In the genomic region with DNA sequence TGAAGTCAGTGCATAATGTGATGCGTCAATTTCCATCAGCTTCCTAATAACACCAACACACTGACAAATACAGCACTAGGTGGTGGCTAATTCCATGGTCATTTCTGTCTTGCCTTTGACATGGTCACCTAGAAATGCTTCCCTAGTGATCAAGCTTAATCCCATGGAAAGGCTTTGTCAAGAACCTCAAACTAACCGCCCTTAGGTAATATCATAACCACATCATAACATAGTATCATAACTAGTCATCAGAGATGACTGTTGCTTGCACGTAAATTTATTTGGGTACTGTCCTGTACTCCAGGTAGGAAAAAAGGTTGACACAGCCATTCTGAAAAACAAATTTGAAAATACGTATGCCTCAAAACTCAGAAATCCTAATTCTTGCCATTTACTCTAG, we compare ENCODE assay signal across 30 cellular contexts.
"Had no signal": no experiment of that assay in that cellular context is flagged by ENCODE, and none has a peak within 500 bp of the region (broad histone marks: within the 10 kb centered on the region; RNA-seq: fewer than 3 reads in every experiment).

No MANE protein-coding gene starts in this region.

- H3K27me3 ChIP-seq: adrenal gland, esophagus squamous epithelium, ovary, right lobe of liver, vagina had no signal

- FAIRE-seq: endothelial cell of umbilical vein, frontal cortex, islet of Langerhans, TTC549 had no signal

- H3K36me3 ChIP-seq: adrenal gland, esophagus squamous epithelium, ovary, right lobe of liver, vagina had no signal

- H3K9me3 ChIP-seq: adrenal gland, esophagus squamous epithelium, ovary, right lobe of liver, vagina had no signal

- H3K27ac ChIP-seq: adrenal gland, esophagus squamous epithelium, ovary, right lobe of liver, skin epidermis, vagina, VCaP had no signal

- H3K4me1 ChIP-seq: adrenal gland, esophagus squamous epithelium, right lobe of liver, vagina had no signal

- DNase-seq: activated CD4-positive, alpha-beta memory T cell treated with anti-CD3 and anti-CD28 coated beads for 36 hours; activated CD4-positive, alpha-beta T cell treated with anti-CD3 and anti-CD28 coated beads for 4 hours; activated CD8-positive, alpha-beta memory T cell treated with anti-CD3 and anti-CD28 coated beads, Interleukin-2, amount 50 U/mL, for 4 hours; activated effector memory CD4-positive, alpha-beta T cell treated with anti-CD3 and anti-CD28 coated beads, Interleukin-2, amount 50 U/mL, for 16 hours; activated naive CD4-positive, alpha-beta T cell treated with anti-CD3 and anti-CD28 coated beads for 36 hours; activated naive CD8-positive, alpha-beta T cell treated with anti-CD3 and anti-CD28 coated beads for 36 hours; activated T-cell treated with anti-CD3 and anti-CD28 coated beads, Interleukin-2, amount 50 U/mL, for 1 hour; adrenal gland; aorta; caudate nucleus; cortex of kidney; effector memory CD8-positive, alpha-beta T cell; esophagus squamous epithelium; left cardiac atrium; naive B cell; ovary; right lobe of liver; stimulated activated CD4-positive, alpha-beta T cell treated with anti-CD3 and anti-CD28 coated beads, Interleukin-12 subunit alpha, Interleukin-12 subunit beta, amount 100 ng/mL, for 4 hours; stimulated activated CD4-positive, alpha-beta T cell treated with anti-CD3 and anti-CD28 coated beads, Interleukin-4, amount 100 ng/mL, for 1 hour; stimulated activated naive CD8-positive, alpha-beta T cell treated with anti-CD3 and anti-CD28 coated beads, Interleukin-15, amount 100 ng/mL, for 72 hours; substantia nigra; T-helper 9 cell had no signal

- ATAC-seq: effector memory CD8-positive, alpha-beta T cell; left cardiac atrium; right lobe of liver; stimulated activated effector memory CD8-positive, alpha-beta T cell treated with anti-CD3 and anti-CD28 coated beads, Interleukin-12 subunit alpha, Interleukin-12 subunit beta, amount 100 ng/mL, for 72 hours; stimulated activated naive CD8-positive, alpha-beta T cell treated with anti-CD3 and anti-CD28 coated beads, Interleukin-15, amount 100 ng/mL, for 72 hours had no signal

- H3K4me3 ChIP-seq: adrenal gland, esophagus squamous epithelium, ovary, right lobe of liver, skin epidermis, vagina had no signal
